ENCODE assay signal across 29 cellular contexts in the genomic region with DNA sequence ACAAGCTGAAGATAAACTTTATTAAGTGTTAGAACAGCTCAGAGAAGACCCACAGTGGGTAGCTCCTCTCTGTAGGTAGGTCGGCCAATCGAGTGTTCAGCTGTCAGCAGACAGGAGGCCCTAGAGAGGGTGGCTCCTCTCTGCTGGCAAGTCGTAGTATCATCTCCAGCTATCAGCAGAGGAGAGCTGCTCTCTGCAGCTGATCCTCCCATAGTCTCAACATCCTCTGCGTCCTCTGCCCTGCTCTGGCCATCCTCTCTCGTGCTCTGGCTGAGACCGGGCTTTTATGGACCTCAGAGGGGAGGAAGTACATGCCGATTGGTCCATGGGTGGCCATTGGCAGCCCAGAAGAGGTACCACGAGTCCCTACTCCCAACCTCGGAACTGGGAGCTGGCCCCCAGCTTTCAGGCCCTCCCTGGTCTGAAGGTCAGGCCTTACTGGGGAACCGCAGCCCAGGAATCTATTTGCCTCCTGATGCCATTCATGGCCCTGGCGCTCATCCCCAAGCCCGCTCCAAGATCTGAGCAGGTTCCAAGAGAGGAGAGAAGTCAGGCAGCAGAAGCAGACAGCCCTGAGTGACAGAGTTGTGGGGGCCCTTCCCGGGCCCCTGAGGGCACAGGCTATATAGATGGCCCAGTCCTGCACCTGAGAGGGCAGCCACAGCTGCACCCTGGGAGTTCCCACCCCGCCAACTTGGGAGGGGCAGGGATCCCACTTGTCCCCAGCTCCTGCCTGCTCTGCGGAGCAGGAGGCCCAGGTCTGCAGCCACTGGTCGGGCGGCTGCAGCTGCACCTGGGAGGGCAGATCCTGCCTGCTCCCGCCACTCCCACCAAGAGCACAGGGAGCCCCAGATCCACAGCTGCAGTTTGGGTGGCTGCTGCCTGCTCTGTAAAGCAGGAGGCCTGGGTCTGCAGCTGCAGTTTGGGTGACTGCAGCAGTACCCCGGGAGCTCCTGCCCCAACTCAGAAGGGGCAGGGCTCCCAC.
"Had no signal": no experiment of that assay in that cellular context is flagged by ENCODE, and none has a peak within 500 bp of the region (broad histone marks: within the 10 kb centered on the region; RNA-seq: fewer than 3 reads in every experiment).

No MANE protein-coding gene starts in this region.

- ATAC-seq: activated CD8-positive, alpha-beta memory T cell treated with anti-CD3 and anti-CD28 coated beads, Interleukin-2, amount 10 ng/mL, durations not matched to agents 7 days and 5 days; body of pancreas; PC-3 had no signal

- H3K9me3 ChIP-seq: adrenal gland, body of pancreas, breast epithelium, Peyer's patch had no signal

- H3K27me3 ChIP-seq: body of pancreas, Peyer's patch had no signal

- H3K27me3 Mint-ChIP-seq: activated naive CD4-positive, alpha-beta T cell treated with anti-CD3 and anti-CD28 coated beads, Interleukin-2, amount 50 U/mL, for 24 hours had no signal

- H3K4me2 ChIP-seq: KMS-11 had no signal

- H3K4me3 ChIP-seq: adrenal gland, body of pancreas, breast epithelium, Peyer's patch, SK-N-MC had no signal

- H3K36me3 ChIP-seq: adrenal gland, breast epithelium, Peyer's patch, WERI-Rb-1 had no signal

- H3K27ac ChIP-seq: adrenal gland, body of pancreas, breast epithelium, KMS-11, Peyer's patch, SK-N-MC, WERI-Rb-1 had no signal

- H3K4me3 Mint-ChIP-seq: activated CD4-positive, alpha-beta memory T cell treated with anti-CD3 and anti-CD28 coated beads, Interleukin-2, amount 10 ng/mL, durations not matched to agents 7 days and 5 days; activated CD8-positive, alpha-beta memory T cell treated with anti-CD3 and anti-CD28 coated beads, Interleukin-2, amount 10 ng/mL, durations not matched to agents 7 days and 5 days; activated naive CD4-positive, alpha-beta T cell treated with anti-CD3 and anti-CD28 coated beads, Interleukin-2, amount 50 U/mL, for 24 hours had no signal

- DNase-seq: activated CD4-positive, alpha-beta memory T cell treated with anti-CD3 and anti-CD28 coated beads, Interleukin-2, amount 10 ng/mL, durations not matched to agents 7 days and 5 days; activated CD4-positive, alpha-beta T cell treated with anti-CD3 and anti-CD28 coated beads for 1 hour; activated CD4-positive, alpha-beta T cell treated with anti-CD3 and anti-CD28 coated beads for 48 hours; activated CD4-positive, CD25-positive, alpha-beta regulatory T cell; activated CD8-positive, alpha-beta memory T cell treated with anti-CD3 and anti-CD28 coated beads for 24 hours; activated CD8-positive, alpha-beta memory T cell treated with anti-CD3 and anti-CD28 coated beads, Interleukin-2, amount 10 ng/mL, durations not matched to agents 7 days and 5 days; activated CD8-positive, alpha-beta memory T cell treated with anti-CD3 and anti-CD28 coated beads, Interleukin-2, amount 50 U/mL, for 48 hours; activated effector memory CD4-positive, alpha-beta T cell treated with Interleukin-2 at 50 U/mL for 16 hours; activated T-cell treated with anti-CD3 and anti-CD28 coated beads, Interleukin-2, amount 50 U/mL, for 48 hours; adrenal gland; body of pancreas; NCI-H1092 treated with DMSO at 0.1 percent for 48 hours; NCI-H1417 treated with DMSO at 0.1 percent for 48 hours; NCI-H187 treated with DMSO at 0.1 percent for 48 hours; NCI-H2081; NCI-H345; NCI-H510A; NCI-H526; NCI-H748 treated with DMSO at 0.1 percent for 48 hours; NK-92 treated with Interleukin-12 subunit alpha and Interleukin-12 subunit beta, amount 100 ng/mL, for 24 hours; PC-3; Peyer's patch; RPMI8226; T1000; WERI-Rb-1 had no signal

- H3K27ac Mint-ChIP-seq: activated CD4-positive, alpha-beta memory T cell treated with anti-CD3 and anti-CD28 coated beads, Interleukin-2, amount 10 ng/mL, durations not matched to agents 7 days and 5 days; activated CD8-positive, alpha-beta memory T cell treated with anti-CD3 and anti-CD28 coated beads, Interleukin-2, amount 10 ng/mL, durations not matched to agents 7 days and 5 days; activated naive CD4-positive, alpha-beta T cell treated with anti-CD3 and anti-CD28 coated beads, Interleukin-2, amount 50 U/mL, for 24 hours had no signal

- H3K4me1 ChIP-seq: breast epithelium had no signal

- H3K9me3 Mint-ChIP-seq: activated CD4-positive, alpha-beta memory T cell treated with anti-CD3 and anti-CD28 coated beads, Interleukin-2, amount 10 ng/mL, durations not matched to agents 7 days and 5 days; activated naive CD4-positive, alpha-beta T cell treated with anti-CD3 and anti-CD28 coated beads, Interleukin-2, amount 50 U/mL, for 24 hours had no signal

- H3K9ac ChIP-seq: KMS-11 had no signal
